ENCODE assay signal across 13 cellular contexts in the genomic region with DNA sequence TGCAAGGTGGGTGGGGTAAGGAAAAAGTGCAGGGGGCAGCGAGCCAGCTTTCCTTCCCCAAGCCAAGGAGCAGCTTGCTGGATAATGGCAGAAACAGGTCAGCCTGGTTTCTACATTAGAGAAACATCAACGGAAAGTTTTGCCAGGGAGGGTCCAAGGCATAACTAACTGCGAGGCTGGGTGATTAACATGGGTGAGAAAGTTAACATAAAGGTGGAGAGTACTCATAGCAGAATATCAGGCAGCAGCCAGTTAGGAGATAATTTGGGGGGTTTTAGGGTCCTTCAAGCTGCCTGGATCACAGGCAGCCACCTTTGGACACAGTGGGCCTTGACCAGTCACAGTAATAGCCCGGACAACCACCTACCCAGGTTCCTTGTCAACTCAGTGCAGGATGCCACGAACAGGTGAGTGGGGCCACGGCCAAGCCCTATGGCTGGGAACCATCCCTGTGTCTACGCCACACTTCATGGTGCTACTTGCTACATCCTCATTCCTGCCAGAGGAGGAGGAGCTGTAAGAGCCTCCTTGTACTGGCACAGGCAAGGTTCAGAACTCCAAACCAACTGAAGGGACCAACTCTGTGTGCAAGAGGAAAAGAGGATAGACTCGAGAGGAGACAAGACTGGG. TPM values are rescaled to one million over a fixed set of nuclear protein-coding genes. Genes with fewer than 3 reads are reported as not detected.
DNase-seq lines count a peak whose midpoint lies in the region; ATAC-seq and TF ChIP-seq lines count a peak whose summit lies in the region.
"Had no signal": no experiment of that assay in that cellular context is flagged by ENCODE, and none has a peak within 500 bp of the region (broad histone marks: within the 10 kb centered on the region; RNA-seq: fewer than 3 reads in every experiment).

No MANE protein-coding gene starts in this region.

- H3K4me2 ChIP-seq in DOHH2 (ENCODE audit: low read length) (peak overlapping the region; percentile 51), smooth muscle cell (peak overlapping the region; percentile 37)

- 92% methylated on average over 8 of the region's 8 CpGs for WGBS in smooth muscle cell (ENCODE audit: low lambda C conversion rate)

- H3K9ac ChIP-seq in smooth muscle cell (ENCODE audit: low read depth), result no peak overlapping the region

- no peaks in the 10 kb centered on the region for H3F3A ChIP-seq in DOHH2 (ENCODE audit: control insufficient read depth, insufficient read depth)
- peaks cover 12% of the 10 kb centered on the region for H3F3A ChIP-seq in smooth muscle cell (ENCODE audit: low read depth)

- H4K20me1 ChIP-seq in DOHH2 (ENCODE audit: control insufficient read depth, insufficient read depth, low read depth, low read length), result peaks cover 38% of the 10 kb centered on the region; the same call in 1 of the 2 replicates
- peaks cover 100% of the 10 kb centered on the region for H4K20me1 ChIP-seq in smooth muscle cell (ENCODE audit: low read depth)

- no peaks in the 10 kb centered on the region for H3K9me2 ChIP-seq in DOHH2 (replicated peaks; ENCODE audit: control insufficient read depth, low read length)

- no peaks in the 10 kb centered on the region for H3K27me3 ChIP-seq in DOHH2 (ENCODE audit: control insufficient read depth, low read length)
- H3K27me3 ChIP-seq in RWPE2 (ENCODE audit: insufficient read depth, poor library complexity, severe bottlenecking), result no peaks in the 10 kb centered on the region
- H3K27me3 ChIP-seq in right atrium auricular region, result no peaks in the 10 kb centered on the region
- H3K27me3 ChIP-seq in smooth muscle cell (ENCODE audit: low read depth), result no peaks in the 10 kb centered on the region

- peak overlapping the region; percentile 18; the same call in 1 of the 2 replicates for H3K4me3 ChIP-seq in DOHH2 (ENCODE audit: low read length)
- H3K4me3 ChIP-seq in RWPE2 (ENCODE audit: severe bottlenecking), result no peak overlapping the region
- no peak overlapping the region for H3K4me3 ChIP-seq in right atrium auricular region
- H3K4me3 ChIP-seq in smooth muscle cell, result no peak overlapping the region

- H3K79me2 ChIP-seq in DOHH2 (ENCODE audit: control insufficient read depth, low read length) (peaks cover 74% of the 10 kb centered on the region), smooth muscle cell (ENCODE audit: low read depth) (peaks cover 96% of the 10 kb centered on the region)

- H2AFZ ChIP-seq in smooth muscle cell (ENCODE audit: low read depth), result no peak overlapping the region

- H3K36me3 ChIP-seq in DOHH2 (ENCODE audit: control insufficient read depth, low read length) (peaks cover 35% of the 10 kb centered on the region), RWPE2 (ENCODE audit: low read depth) (peaks cover 34% of the 10 kb centered on the region), right atrium auricular region (peaks cover 27% of the 10 kb centered on the region), smooth muscle cell (ENCODE audit: low read depth) (peaks cover 6% of the 10 kb centered on the region)

- ATAC-seq in RWPE2 (ENCODE audit: low read depth), result no peak
- ATAC-seq in HG02885 (IDR thresholded peaks at IDR 0.05; ENCODE audit: poor library complexity, unreplicated experiment), result no peak

- in situ Hi-C loops in KBM-7 (cut with MboI; ENCODE audit: low pct_unique_long_range_greater_than_20kb, low sequenced_read_pairs), result no loop called here

- H3K27ac ChIP-seq in DOHH2 (ENCODE audit: low read depth, low read length) (no peak overlapping the region), RWPE2 (ENCODE audit: poor library complexity, severe bottlenecking) (peak overlapping the region; percentile 99), right atrium auricular region (peak overlapping the region; percentile 99 to 100), smooth muscle cell (ENCODE audit: low read depth) (peak overlapping the region; percentile 53)
- H3K27ac ChIP-seq: VCaP had no signal

- peaks cover 49% of the 10 kb centered on the region for H3K4me1 ChIP-seq in DOHH2 (ENCODE audit: control insufficient read depth, low read length)
- H3K4me1 ChIP-seq in RWPE2 (ENCODE audit: insufficient read depth, poor library complexity, severe bottlenecking), result peaks cover 52% of the 10 kb centered on the region
- H3K4me1 ChIP-seq in right atrium auricular region, result peaks cover 0 to 82% of the 10 kb centered on the region in 2 donors
- peaks cover 6% of the 10 kb centered on the region for H3K4me1 ChIP-seq in smooth muscle cell (ENCODE audit: low read depth)

- H3K9me3 ChIP-seq in DOHH2 (ENCODE audit: control insufficient read depth, insufficient read depth, low read length) (no peaks in the 10 kb centered on the region), RWPE2 (ENCODE audit: severe bottlenecking) (no peaks in the 10 kb centered on the region), right atrium auricular region (no peaks in the 10 kb centered on the region), smooth muscle cell (replicated peaks; ENCODE audit: low read depth) (no peaks in the 10 kb centered on the region)

- TF ChIP-seq CTCF in DOHH2 (IDR thresholded peaks at IDR 0.05; ENCODE audit: low read depth, low read length, poor library complexity, severe bottlenecking) (no peak), RWPE2 (IDR thresholded peaks at IDR 0.05; ENCODE audit: poor library complexity, severe bottlenecking) (no peak), right atrium auricular region (IDR thresholded peaks at IDR 0.05) (no peak), smooth muscle cell (IDR thresholded peaks at IDR 0.05; ENCODE audit: borderline replicate concordance, insufficient read depth, poor library complexity, severe bottlenecking) (no peak)

- DNase-seq in RWPE2 (ENCODE audit: low spot score), result peak; percentile 32
- no peak for DNase-seq in right atrium auricular region (ENCODE audit: low spot score)
- DNase-seq in smooth muscle cell (lab: John Stamatoyannopoulos, UW; ENCODE audit: unreplicated experiment), result no peak
- no peak for DNase-seq in KBM-7
- DNase-seq in superior temporal gyrus (ENCODE audit: extremely low spot score), result no peak
- no peak for DNase-seq in Ammon's horn (ENCODE audit: low spot score)
- DNase-seq: CD4-positive, CD25-positive, alpha-beta regulatory T cell; foreskin fibroblast; NCI-H1105 treated with DMSO at 0.1 percent for 48 hours; SHP77 had no signal

RNA-seq across cellular contexts. Expression of a gene that starts 20.1 kb away (rescaled TPM):
- total RNA-seq in right atrium auricular region, result 10 to 100 TPM; 56.2 to 62.5 TPM
- 26.5 and 33.6 TPM in 2 replicates for total RNA-seq in smooth muscle cell
- 44.5 and 59.3 TPM in 2 replicates for polyA plus RNA-seq in smooth muscle cell

RNA-seq across cellular contexts. Expression of a gene that starts 35.4 kb away (rescaled TPM):
- total RNA-seq in right atrium auricular region (1 to 10 TPM; 3.5 to 4.8 TPM), smooth muscle cell (0.04 and 0.54 TPM in 2 replicates)
- polyA plus RNA-seq in smooth muscle cell, result 0.39 and 0.73 TPM in 2 replicates
- total RNA-seq: CD4-positive, CD25-positive, alpha-beta regulatory T cell had no signal

RNA-seq across cellular contexts. Expression of a gene that starts 49.2 kb away (rescaled TPM):
- total RNA-seq in right atrium auricular region, result under 1 TPM; 0.55 to 0.63 TPM
- total RNA-seq in smooth muscle cell, result 1.8 and 2.1 TPM in 2 replicates
- polyA plus RNA-seq in smooth muscle cell, result 3.7 and 4.9 TPM in 2 replicates
